In genomic region chrX:119698835-119699234, GRCh38 we compare ENCODE assay signal across 8 cellular contexts. TPM values are rescaled to one million over a fixed set of nuclear protein-coding genes. Genes with fewer than 3 reads are reported as not detected.
A peak's percentile ranks its signal among the peaks of the same experiment; 100 is the strongest.
DNase-seq lines count a peak whose midpoint lies in the region; ATAC-seq, FAIRE-seq and TF ChIP-seq lines count a peak whose summit lies in the region.

No MANE protein-coding gene starts in this region.

- no peak overlapping the region for H3K9ac ChIP-seq in KMS-11

- H3K4me2 ChIP-seq in KMS-11: no peak overlapping the region

- no peaks in the 10 kb centered on the region for H3K4me1 Mint-ChIP-seq in activated CD4-positive, alpha-beta T cell treated with anti-CD3 and anti-CD28 coated beads for 36 hours

- intact Hi-C loops in activated CD4-positive, alpha-beta T cell treated with anti-CD3 and anti-CD28 coated beads for 36 hours (cut with DNase I, micrococcal nuclease): loop anchor here (2.0 to 10.0 kb wide), 2 partner anchors 32 to 464 kb away; partner anchors contain the start of gene PGRMC1 (in 1 of the 2)

- H3K27ac Mint-ChIP-seq in activated CD4-positive, alpha-beta T cell treated with anti-CD3 and anti-CD28 coated beads for 36 hours: no peak overlapping the region

- POLR2A ChIA-PET in activated CD4-positive, alpha-beta T cell treated with anti-CD3 and anti-CD28 coated beads for 36 hours (lab: Charles Lee): interaction anchor here (0.6 kb wide), 1 partner anchor 697 kb away, joined by 8 read pairs; no protein-coding TSS in a partner anchor

- H3K27ac ChIP-seq in KMS-11: no peak overlapping the region
- no peak overlapping the region for H3K27ac ChIP-seq in small intestine (ENCODE audit: low read depth in 1 of 2, low read length in 1 of 2)

- peak; percentile 64 for ATAC-seq in activated CD4-positive, alpha-beta T cell treated with anti-CD3 and anti-CD28 coated beads for 36 hours
- ATAC-seq in HG02981 (IDR thresholded peaks at IDR 0.05; ENCODE audit: unreplicated experiment) (no peak), HG03175 (IDR thresholded peaks at IDR 0.05; ENCODE audit: unreplicated experiment) (no peak)

- H3K4me1 ChIP-seq in KMS-11 (ENCODE audit: low read depth, poor library complexity, severe bottlenecking) (peaks cover 7% of the 10 kb centered on the region), small intestine (ENCODE audit: control insufficient read depth in 2 of 2, insufficient read depth in 1 of 2, low read depth in 1 of 2, low read length in 1 of 2) (no peaks in the 10 kb centered on the region)

- no peaks in the 10 kb centered on the region for H3K9me3 Mint-ChIP-seq in activated CD4-positive, alpha-beta T cell treated with anti-CD3 and anti-CD28 coated beads for 36 hours (ENCODE audit: low read depth)

- peak; percentile 72 for TF ChIP-seq CTCF in KMS-11 (conservative IDR thresholded peaks at IDR 0.05; ENCODE audit: low read depth, low read length)
- TF ChIP-seq CTCF in fibroblast of the aortic adventitia (IDR thresholded peaks at IDR 0.05; ENCODE audit: insufficient read depth, low read length): peak; percentile 73

- CTCF ChIA-PET in activated CD4-positive, alpha-beta T cell treated with anti-CD3 and anti-CD28 coated beads for 36 hours (lab: Charles Lee): interaction anchor here (0.9 to 1.8 kb wide), 4 partner anchors 11 to 81 kb away, joined by 3 to 5 read pairs (median 4); no protein-coding TSS in a partner anchor

- H4K20me1 ChIP-seq in KMS-11 (ENCODE audit: insufficient read depth): no peaks in the 10 kb centered on the region

- no peak overlapping the region for H3K4me3 Mint-ChIP-seq in activated CD4-positive, alpha-beta T cell treated with anti-CD3 and anti-CD28 coated beads for 36 hours

- H2AFZ ChIP-seq in KMS-11 (ENCODE audit: low read depth): no peak overlapping the region

- in situ Hi-C loops in SK-MEL-5 (cut with HindIII; ENCODE audit: low pct_unique_long_range_greater_than_20kb, low sequenced_read_pairs): no loop called here

- H3K9me3 ChIP-seq in small intestine (ENCODE audit: control insufficient read depth, low read depth): no peaks in the 10 kb centered on the region

- no peaks in the 10 kb centered on the region for H3K79me2 ChIP-seq in KMS-11 (ENCODE audit: insufficient read depth, low read depth)

- H3K4me3 ChIP-seq in KMS-11 (IDR thresholded peaks at IDR 0.05; ENCODE audit: insufficient read depth, low read depth, low read length) (no peak overlapping the region), fibroblast of the aortic adventitia (ENCODE audit: low read depth, low read length) (no peak overlapping the region), small intestine (ENCODE audit: low read depth in 1 of 2, low read length in 2 of 2) (no peak overlapping the region)

- DNase-seq in activated CD4-positive, alpha-beta T cell treated with anti-CD3 and anti-CD28 coated beads for 36 hours: no peak
- no peak for DNase-seq in activated CD4-positive, alpha-beta T cell treated with anti-CD3 and anti-CD28 coated beads for 1 hour
- peak; percentile 71 for DNase-seq in SK-MEL-5 (ENCODE audit: low read depth, low spot score)
- peak; percentile 81 for DNase-seq in fibroblast of the aortic adventitia (ENCODE audit: low read depth)
- DNase-seq in small intestine: peak; percentile 51

- H3K27me3 Mint-ChIP-seq in activated CD4-positive, alpha-beta T cell treated with anti-CD3 and anti-CD28 coated beads for 36 hours: no peaks in the 10 kb centered on the region

- H3K27me3 ChIP-seq in KMS-11 (ENCODE audit: insufficient read depth, low read depth) (no peaks in the 10 kb centered on the region), small intestine (ENCODE audit: control insufficient read depth in 2 of 2, insufficient read depth in 2 of 2, low read length in 2 of 2) (no peaks in the 10 kb centered on the region)

- H3K36me3 ChIP-seq in KMS-11 (ENCODE audit: insufficient read depth) (no peaks in the 10 kb centered on the region), small intestine (ENCODE audit: control insufficient read depth in 2 of 2, insufficient read depth in 2 of 2, low read length in 2 of 2) (no peaks in the 10 kb centered on the region)

- H3K36me3 Mint-ChIP-seq in activated CD4-positive, alpha-beta T cell treated with anti-CD3 and anti-CD28 coated beads for 36 hours (ENCODE audit: low read depth): no peaks in the 10 kb centered on the region

- no peak for FAIRE-seq in small intestine (lab: Jason Lieb, UNC)

RNA-seq across cellular contexts. Expression of gene SEPTIN6, which starts 5.9 kb away (rescaled TPM):
- total RNA-seq in activated CD4-positive, alpha-beta T cell treated with anti-CD3 and anti-CD28 coated beads for 36 hours: 100 to 1,000 TPM; 183 to 233 TPM
- 37.4 and 37.9 TPM in 2 replicates for total RNA-seq in SK-MEL-5 (2014; rRNA removed; shearing (Covaris generic))
- polyA plus RNA-seq in SK-MEL-5 (2015; cell fraction: cytosol; rRNA removed): 33.3 and 46.6 TPM in 2 replicates
- 12.7 and 18.0 TPM in 2 replicates for polyA plus RNA-seq in SK-MEL-5 (2015; cell fraction: nucleus; rRNA removed)
- 7.0 and 7.4 TPM in 2 replicates for total RNA-seq in fibroblast of the aortic adventitia (ENCODE audit: low replicate concordance)
- polyA plus RNA-seq in small intestine: 1 to 10 TPM; 3.6 to 8.4 (median 5.4) TPM

RNA-seq across cellular contexts. Expression of gene SOWAHD, which starts 59.6 kb away (rescaled TPM):
- total RNA-seq in activated CD4-positive, alpha-beta T cell treated with anti-CD3 and anti-CD28 coated beads for 36 hours: under 1 TPM; 0.11 to 0.30 TPM
- total RNA-seq in SK-MEL-5 (2014; rRNA removed; shearing (Covaris generic)): 0.19 TPM in 1 of 2 replicates, not detected in the other
- polyA plus RNA-seq in SK-MEL-5 (2015; cell fraction: cytosol; rRNA removed): 0.27 TPM in 1 of 2 replicates, not detected in the other
- polyA plus RNA-seq in SK-MEL-5 (2015; cell fraction: nucleus; rRNA removed): not detected in 2 replicates
- total RNA-seq in fibroblast of the aortic adventitia (ENCODE audit: low replicate concordance): not detected in 2 replicates
- 1 to 10 TPM; 3.3 to 5.4 (median 4.5) TPM for polyA plus RNA-seq in small intestine

Comparison
In these comparisons a context has a peak if more than half of its experiments do, and no peak if none do; other contexts are left out.
1. DNase-seq: peak in SK-MEL-5 (single experiment), fibroblast of the aortic adventitia (single experiment) and small intestine (single experiment); none in activated CD4-positive, alpha-beta T cell treated with anti-CD3 and anti-CD28 coated beads for 36 hours (single experiment) and activated CD4-positive, alpha-beta T cell treated with anti-CD3 and anti-CD28 coated beads for 1 hour (single experiment).